Comparison of ENCODE assay signal across 1 cellular context in the genomic region with DNA sequence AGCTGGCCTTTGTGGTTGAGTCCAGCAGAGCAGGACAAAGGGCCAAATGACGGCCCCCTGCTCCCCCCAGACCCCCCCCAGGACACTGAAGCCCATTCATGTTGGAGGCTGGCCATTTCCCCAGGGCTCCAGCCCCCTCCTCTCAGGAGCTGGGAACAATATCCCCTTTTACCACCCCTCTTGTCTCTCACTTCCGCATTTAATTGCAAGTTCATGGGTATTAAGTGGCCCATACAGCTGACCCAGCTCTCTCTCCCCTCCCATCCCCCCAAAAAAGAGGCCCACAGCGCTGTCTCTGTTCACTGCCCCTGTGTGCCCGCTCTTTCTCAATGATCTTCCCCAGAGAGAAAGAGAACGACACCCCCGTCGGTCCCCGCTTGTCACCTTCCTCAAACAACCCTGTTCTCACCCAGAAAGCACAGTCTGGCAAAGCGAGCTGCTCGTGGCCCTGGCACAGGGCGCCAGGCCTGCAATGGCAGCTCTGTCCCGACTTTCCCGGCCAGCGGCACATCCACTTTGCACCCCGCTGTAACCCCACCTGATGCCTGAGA.
TF ChIP-seq lines count a peak whose summit lies in the region.

No MANE protein-coding gene starts in this region.

TF ChIP-seq in GM23338, 12 proteins besides CTCF, POLR2A, EP300 and RAD21 (continued from another document):
- TF ChIP-seq, protein P1, sequence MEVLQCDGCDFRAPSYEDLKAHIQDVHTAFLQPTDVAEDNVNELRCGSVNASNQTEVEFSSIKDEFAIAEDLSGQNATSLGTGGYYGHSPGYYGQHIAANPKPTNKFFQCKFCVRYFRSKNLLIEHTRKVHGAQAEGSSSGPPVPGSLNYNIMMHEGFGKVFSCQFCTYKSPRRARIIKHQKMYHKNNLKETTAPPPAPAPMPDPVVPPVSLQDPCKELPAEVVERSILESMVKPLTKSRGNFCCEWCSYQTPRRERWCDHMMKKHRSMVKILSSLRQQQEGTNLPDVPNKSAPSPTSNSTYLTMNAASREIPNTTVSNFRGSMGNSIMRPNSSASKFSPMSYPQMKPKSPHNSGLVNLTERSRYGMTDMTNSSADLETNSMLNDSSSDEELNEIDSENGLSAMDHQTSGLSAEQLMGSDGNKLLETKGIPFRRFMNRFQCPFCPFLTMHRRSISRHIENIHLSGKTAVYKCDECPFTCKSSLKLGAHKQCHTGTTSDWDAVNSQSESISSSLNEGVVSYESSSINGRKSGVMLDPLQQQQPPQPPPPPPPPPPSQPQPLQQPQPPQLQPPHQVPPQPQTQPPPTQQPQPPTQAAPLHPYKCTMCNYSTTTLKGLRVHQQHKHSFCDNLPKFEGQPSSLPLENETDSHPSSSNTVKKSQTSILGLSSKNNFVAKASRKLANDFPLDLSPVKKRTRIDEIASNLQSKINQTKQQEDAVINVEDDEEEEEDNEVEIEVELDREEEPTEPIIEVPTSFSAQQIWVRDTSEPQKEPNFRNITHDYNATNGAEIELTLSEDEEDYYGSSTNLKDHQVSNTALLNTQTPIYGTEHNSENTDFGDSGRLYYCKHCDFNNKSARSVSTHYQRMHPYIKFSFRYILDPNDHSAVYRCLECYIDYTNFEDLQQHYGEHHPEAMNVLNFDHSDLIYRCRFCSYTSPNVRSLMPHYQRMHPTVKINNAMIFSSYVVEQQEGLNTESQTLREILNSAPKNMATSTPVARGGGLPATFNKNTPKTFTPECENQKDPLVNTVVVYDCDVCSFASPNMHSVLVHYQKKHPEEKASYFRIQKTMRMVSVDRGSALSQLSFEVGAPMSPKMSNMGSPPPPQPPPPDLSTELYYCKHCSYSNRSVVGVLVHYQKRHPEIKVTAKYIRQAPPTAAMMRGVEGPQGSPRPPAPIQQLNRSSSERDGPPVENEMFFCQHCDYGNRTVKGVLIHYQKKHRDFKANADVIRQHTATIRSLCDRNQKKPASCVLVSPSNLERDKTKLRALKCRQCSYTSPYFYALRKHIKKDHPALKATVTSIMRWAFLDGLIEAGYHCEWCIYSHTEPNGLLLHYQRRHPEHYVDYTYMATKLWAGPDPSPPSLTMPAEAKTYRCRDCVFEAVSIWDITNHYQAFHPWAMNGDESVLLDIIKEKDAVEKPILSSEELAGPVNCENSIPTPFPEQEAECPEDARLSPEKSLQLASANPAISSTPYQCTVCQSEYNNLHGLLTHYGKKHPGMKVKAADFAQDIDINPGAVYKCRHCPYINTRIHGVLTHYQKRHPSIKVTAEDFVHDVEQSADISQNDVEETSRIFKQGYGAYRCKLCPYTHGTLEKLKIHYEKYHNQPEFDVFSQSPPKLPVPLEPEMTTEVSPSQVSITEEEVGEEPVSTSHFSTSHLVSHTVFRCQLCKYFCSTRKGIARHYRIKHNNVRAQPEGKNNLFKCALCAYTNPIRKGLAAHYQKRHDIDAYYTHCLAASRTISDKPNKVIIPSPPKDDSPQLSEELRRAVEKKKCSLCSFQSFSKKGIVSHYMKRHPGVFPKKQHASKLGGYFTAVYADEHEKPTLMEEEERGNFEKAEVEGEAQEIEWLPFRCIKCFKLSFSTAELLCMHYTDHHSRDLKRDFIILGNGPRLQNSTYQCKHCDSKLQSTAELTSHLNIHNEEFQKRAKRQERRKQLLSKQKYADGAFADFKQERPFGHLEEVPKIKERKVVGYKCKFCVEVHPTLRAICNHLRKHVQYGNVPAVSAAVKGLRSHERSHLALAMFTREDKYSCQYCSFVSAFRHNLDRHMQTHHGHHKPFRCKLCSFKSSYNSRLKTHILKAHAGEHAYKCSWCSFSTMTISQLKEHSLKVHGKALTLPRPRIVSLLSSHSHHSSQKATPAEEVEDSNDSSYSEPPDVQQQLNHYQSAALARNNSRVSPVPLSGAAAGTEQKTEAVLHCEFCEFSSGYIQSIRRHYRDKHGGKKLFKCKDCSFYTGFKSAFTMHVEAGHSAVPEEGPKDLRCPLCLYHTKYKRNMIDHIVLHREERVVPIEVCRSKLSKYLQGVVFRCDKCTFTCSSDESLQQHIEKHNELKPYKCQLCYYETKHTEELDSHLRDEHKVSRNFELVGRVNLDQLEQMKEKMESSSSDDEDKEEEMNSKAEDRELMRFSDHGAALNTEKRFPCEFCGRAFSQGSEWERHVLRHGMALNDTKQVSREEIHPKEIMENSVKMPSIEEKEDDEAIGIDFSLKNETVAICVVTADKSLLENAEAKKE (CRISPR knock-in tag; IDR thresholded peaks at IDR 0.05), result no peak
- TF ChIP-seq EZH2phosphoT487 (IDR thresholded peaks at IDR 0.05; ENCODE audit: unreplicated experiment) (no peak), JUNB (IDR thresholded peaks at IDR 0.05; ENCODE audit: unreplicated experiment) (no peak), POLR2AphosphoS5 (IDR thresholded peaks at IDR 0.05; ENCODE audit: low read depth) (no peak), STAT1 (IDR thresholded peaks at IDR 0.05; ENCODE audit: unreplicated experiment) (no peak)
- TF ChIP-seq, protein P2, sequence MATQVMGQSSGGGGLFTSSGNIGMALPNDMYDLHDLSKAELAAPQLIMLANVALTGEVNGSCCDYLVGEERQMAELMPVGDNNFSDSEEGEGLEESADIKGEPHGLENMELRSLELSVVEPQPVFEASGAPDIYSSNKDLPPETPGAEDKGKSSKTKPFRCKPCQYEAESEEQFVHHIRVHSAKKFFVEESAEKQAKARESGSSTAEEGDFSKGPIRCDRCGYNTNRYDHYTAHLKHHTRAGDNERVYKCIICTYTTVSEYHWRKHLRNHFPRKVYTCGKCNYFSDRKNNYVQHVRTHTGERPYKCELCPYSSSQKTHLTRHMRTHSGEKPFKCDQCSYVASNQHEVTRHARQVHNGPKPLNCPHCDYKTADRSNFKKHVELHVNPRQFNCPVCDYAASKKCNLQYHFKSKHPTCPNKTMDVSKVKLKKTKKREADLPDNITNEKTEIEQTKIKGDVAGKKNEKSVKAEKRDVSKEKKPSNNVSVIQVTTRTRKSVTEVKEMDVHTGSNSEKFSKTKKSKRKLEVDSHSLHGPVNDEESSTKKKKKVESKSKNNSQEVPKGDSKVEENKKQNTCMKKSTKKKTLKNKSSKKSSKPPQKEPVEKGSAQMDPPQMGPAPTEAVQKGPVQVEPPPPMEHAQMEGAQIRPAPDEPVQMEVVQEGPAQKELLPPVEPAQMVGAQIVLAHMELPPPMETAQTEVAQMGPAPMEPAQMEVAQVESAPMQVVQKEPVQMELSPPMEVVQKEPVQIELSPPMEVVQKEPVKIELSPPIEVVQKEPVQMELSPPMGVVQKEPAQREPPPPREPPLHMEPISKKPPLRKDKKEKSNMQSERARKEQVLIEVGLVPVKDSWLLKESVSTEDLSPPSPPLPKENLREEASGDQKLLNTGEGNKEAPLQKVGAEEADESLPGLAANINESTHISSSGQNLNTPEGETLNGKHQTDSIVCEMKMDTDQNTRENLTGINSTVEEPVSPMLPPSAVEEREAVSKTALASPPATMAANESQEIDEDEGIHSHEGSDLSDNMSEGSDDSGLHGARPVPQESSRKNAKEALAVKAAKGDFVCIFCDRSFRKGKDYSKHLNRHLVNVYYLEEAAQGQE (IDR thresholded peaks at IDR 0.05; ENCODE audit: unreplicated experiment), result no peak
